3 cellular contexts compared by ENCODE assay signal in the genomic region with DNA sequence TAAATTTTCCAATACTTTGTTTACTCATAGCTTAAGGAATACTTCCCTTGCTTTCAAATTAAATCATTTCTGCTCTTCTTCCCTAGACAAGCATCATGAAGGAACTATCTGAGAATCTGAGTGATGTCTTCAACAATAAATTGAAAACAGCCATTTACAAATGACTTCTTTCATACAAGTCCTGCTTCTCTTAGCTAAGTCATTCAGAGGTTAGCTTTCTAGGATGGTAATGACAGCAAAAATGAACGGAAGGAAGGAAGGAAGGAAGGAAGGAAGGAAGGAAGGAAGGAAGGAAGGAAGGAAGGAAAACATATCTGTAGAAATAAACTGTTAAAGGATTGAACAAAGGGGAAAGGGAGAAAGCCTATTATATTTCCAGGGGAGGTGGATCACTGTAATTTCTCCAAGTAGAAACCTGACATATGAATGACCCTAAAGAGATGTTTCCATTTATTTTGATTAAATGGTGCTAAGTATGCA.
"Had no signal": no experiment of that assay in that cellular context is flagged by ENCODE, and none has a peak within 500 bp of the region (broad histone marks: within the 10 kb centered on the region; RNA-seq: fewer than 3 reads in every experiment).

No MANE protein-coding gene starts in this region.

- DNase-seq: GDM1, GF-D8 had no signal

- H3K4me3 ChIP-seq: GM12878 had no signal
